ENCODE assay signal across 9 cellular contexts in genomic region chr13:36282818-36283432, GRCh38. TPM values are rescaled to one million over a fixed set of nuclear protein-coding genes. Genes with fewer than 3 reads are reported as not detected.
DNase-seq lines count a peak whose midpoint lies in the region; ATAC-seq and TF ChIP-seq lines count a peak whose summit lies in the region.
"Had no signal": no experiment of that assay in that cellular context is flagged by ENCODE, and none has a peak within 500 bp of the region (broad histone marks: within the 10 kb centered on the region; RNA-seq: fewer than 3 reads in every experiment).

No MANE protein-coding gene starts in this region.

- POLR2A ChIA-PET in WTC11 (lab: Charles Lee): interaction anchor here (1.4 kb wide), 1 partner anchor 11 kb away, joined by 3 read pairs; no protein-coding TSS in a partner anchor

- CTCF ChIA-PET in WTC11 (lab: Charles Lee): interaction anchor here (0.6 to 1.4 kb wide), 40 partner anchors 9 to 590 kb away, joined by 3 to 24 read pairs (median 4); partner anchors contain the start of genes CCDC169, CCNA1 and SPART

- no peak for TF ChIP-seq EP300 in transverse colon (IDR thresholded peaks at IDR 0.05; ENCODE audit: low read depth)

- 45 to 75% methylated on average over 4 to 6 of the region's 6 CpGs for WGBS in transverse colon (ENCODE audit: low coverage in 1 of 2), 2 donors

- H3K9me3 Mint-ChIP-seq in WTC11 (peaks cover 12% of the 10 kb centered on the region), immature natural killer cell (no peaks in the 10 kb centered on the region)

- H3K36me3 ChIP-seq in KMS-11 (ENCODE audit: insufficient read depth) (no peaks in the 10 kb centered on the region), transverse colon (no peaks in the 10 kb centered on the region)

- TF ChIP-seq CTCF in KMS-11 (conservative IDR thresholded peaks at IDR 0.05; ENCODE audit: low read depth, low read length) (peak; percentile 71), WTC11 (IDR thresholded peaks at IDR 0.05) (peak; percentile 81), transverse colon (IDR thresholded peaks at IDR 0.05) (peak; percentile 46 to 78 (median 73))

- in situ Hi-C loops in transverse colon (cut with MboI; ENCODE audit: low pct_ligation_motif_present in 1 of 4, low pct_unique_long_range_greater_than_20kb in 1 of 4, low sequenced_read_pairs in 3 of 4): loop anchor here in 1 of 4 donors (25.0 kb wide), 1 partner anchor 454 kb away; no protein-coding TSS in a partner anchor

- no peak overlapping the region for H3K27ac ChIP-seq in KMS-11
- no peak overlapping the region for H3K27ac ChIP-seq in transverse colon

- no peak overlapping the region for H3K9ac ChIP-seq in KMS-11

- no peaks in the 10 kb centered on the region for H3K27me3 Mint-ChIP-seq in WTC11 (ENCODE audit: low read depth)
- peaks cover 2 to 13% (median 8%) of the 10 kb centered on the region in 3 donors for H3K27me3 Mint-ChIP-seq in immature natural killer cell (ENCODE audit: low read depth in 3 of 3)

- H3K4me3 ChIP-seq in KMS-11 (IDR thresholded peaks at IDR 0.05; ENCODE audit: insufficient read depth, low read depth, low read length) (no peak overlapping the region), transverse colon (no peak overlapping the region)

- peaks cover 48% of the 10 kb centered on the region for H3K36me3 Mint-ChIP-seq in WTC11
- H3K36me3 Mint-ChIP-seq in immature natural killer cell: no peaks in the 10 kb centered on the region
- H3K36me3 Mint-ChIP-seq: naive thymus-derived CD8-positive, alpha-beta T cell had no signal

- H3K4me1 ChIP-seq in KMS-11 (ENCODE audit: low read depth, poor library complexity, severe bottlenecking): no peaks in the 10 kb centered on the region
- peaks cover 0 to 3% (median 0%) of the 10 kb centered on the region in 4 donors for H3K4me1 ChIP-seq in transverse colon

- intact Hi-C loops in transverse colon (cut with DNase I; ENCODE audit: low total_unique reads): loop anchor here (10.0 kb wide), 2 partner anchors 62 to 452 kb away; partner anchors contain the start of gene SPART

- H3K4me3 Mint-ChIP-seq in WTC11: no peak overlapping the region
- H3K4me3 Mint-ChIP-seq in immature natural killer cell: no peak overlapping the region
- H3K4me3 Mint-ChIP-seq: naive thymus-derived CD8-positive, alpha-beta T cell had no signal

- peak; percentile 62; the same call in 1 of the 2 replicates for ATAC-seq in WTC11
- no peak for ATAC-seq in HG03342 (IDR thresholded peaks at IDR 0.05; ENCODE audit: unreplicated experiment)

- H4K20me1 ChIP-seq in KMS-11 (ENCODE audit: insufficient read depth): no peaks in the 10 kb centered on the region

- H3K27ac Mint-ChIP-seq in WTC11: peak overlapping the region; percentile 5; the same call in 1 of the 2 replicates
- no peak overlapping the region for H3K27ac Mint-ChIP-seq in immature natural killer cell
- H3K27ac Mint-ChIP-seq: naive thymus-derived CD8-positive, alpha-beta T cell had no signal

- TF ChIP-seq POLR2A in transverse colon (IDR thresholded peaks at IDR 0.05): no peak

- H3K4me1 Mint-ChIP-seq in WTC11 (peaks cover 19% of the 10 kb centered on the region), immature natural killer cell (no peaks in the 10 kb centered on the region)
- H3K4me1 Mint-ChIP-seq: naive thymus-derived CD8-positive, alpha-beta T cell had no signal

- H3K27me3 ChIP-seq in KMS-11 (ENCODE audit: insufficient read depth, low read depth) (no peaks in the 10 kb centered on the region), transverse colon (no peaks in the 10 kb centered on the region)

- H2AFZ ChIP-seq in KMS-11 (ENCODE audit: low read depth): no peak overlapping the region

- no peak overlapping the region for H3K4me2 ChIP-seq in KMS-11

- DNase-seq in ELR (ENCODE audit: low read depth) (peak; percentile 66), WTC11 (ENCODE audit: low spot score) (no peak), immature natural killer cell (peak in 2 of 3 donors; percentile 7 to 12), transverse colon (no peak), activated T-cell treated with anti-CD3 and anti-CD28 coated beads for 4 hours (no peak)

- H3K79me2 ChIP-seq in KMS-11 (ENCODE audit: insufficient read depth, low read depth): no peaks in the 10 kb centered on the region

- H3K9me3 ChIP-seq in transverse colon: no peaks in the 10 kb centered on the region

TF ChIP-seq in WTC11, 78 proteins besides CTCF, POLR2A, EP300 and RAD21:
- TF ChIP-seq ZNF532 (CRISPR knock-in tag; IDR thresholded peaks at IDR 0.05; ENCODE audit: borderline replicate concordance): no peak
- no peak for TF ChIP-seq HMGXB4 (CRISPR knock-in tag; IDR thresholded peaks at IDR 0.05)
- TF ChIP-seq TCF7 (CRISPR knock-in tag; IDR thresholded peaks at IDR 0.05; ENCODE audit: low read depth): no peak

RNA-seq across cellular contexts. Expression of gene CCDC169, which starts 14.7 kb away (rescaled TPM):
- total RNA-seq in WTC11 (2021): 36.8 to 41.8 TPM (median 39.8 TPM) in 3 replicates
- polyA plus RNA-seq in immature natural killer cell: not detected
- total RNA-seq in transverse colon: under 1 TPM in 2 of 4 donors, not detected in 2; 0.48 to 0.55 TPM
- total RNA-seq: naive thymus-derived CD8-positive, alpha-beta T cell; T-helper 1 cell treated with Interleukin-12 subunit alpha and Interleukin-12 subunit beta and Interleukin-4 antibody, amounts not matched to agents 30 ng/mL and 1 ng/mL, for 36 hours had no signal

Comparison
In these comparisons a context has a peak if more than half of its experiments do, and no peak if none do; other contexts are left out.
1. DNase-seq: peak in ELR (single experiment) and immature natural killer cell (2 of 3); none in WTC11 (single experiment), transverse colon (single experiment) and activated T-cell treated with anti-CD3 and anti-CD28 coated beads for 4 hours (single experiment).
2. RNA of gene CCDC169, which starts 14.7 kb away (total RNA-seq): 36.8 to 41.8 TPM in WTC11; 0.48 to 0.55 TPM in transverse colon; every median in the first group is over 10 times any median in the second.
3. Peak in every context shown above with its lines, with median percentiles within 50 percentile points of each other: CTCF ChIP-seq.